In the genomic region with DNA sequence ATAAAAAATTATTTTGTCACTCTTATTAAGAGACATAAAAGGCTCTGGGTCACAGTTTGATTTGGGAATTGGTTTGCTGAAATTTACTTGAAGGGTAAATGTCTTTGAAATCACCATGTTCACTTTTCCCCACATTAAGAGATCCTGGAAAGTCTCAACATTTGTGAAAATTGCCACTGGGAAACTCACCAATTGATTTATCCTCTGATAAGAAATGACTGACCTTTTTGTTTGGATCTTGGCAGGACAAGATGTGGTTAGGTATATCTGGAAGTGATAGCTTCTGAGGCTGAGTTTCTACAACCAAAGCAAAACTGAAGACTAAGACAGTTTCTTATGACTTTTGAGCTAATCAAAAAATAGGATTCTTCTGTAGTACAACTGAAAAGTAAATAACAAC, we compare ENCODE assay signal across 25 cellular contexts.
"Had no signal": no experiment of that assay in that cellular context is flagged by ENCODE, and none has a peak within 500 bp of the region (broad histone marks: within the 10 kb centered on the region; RNA-seq: fewer than 3 reads in every experiment).

No MANE protein-coding gene starts in this region.

- H3K36me3 ChIP-seq: brain microvascular endothelial cell, MG63, SJSA1 had no signal

- ATAC-seq: activated CD8-positive, alpha-beta T cell treated with anti-CD3 and anti-CD28 coated beads, Interleukin-2, amount 10 ng/mL, durations not matched to agents 7 days and 5 days had no signal

- H3K4me2 ChIP-seq: PC-9 had no signal

- H3K27me3 ChIP-seq: brain microvascular endothelial cell, MG63 had no signal

- H3K9me3 ChIP-seq: MG63, SJSA1 had no signal

- H3K4me3 ChIP-seq: MG63, PC-9, SJSA1 had no signal

- DNase-seq: activated CD4-positive, alpha-beta T cell treated with anti-CD3 and anti-CD28 coated beads, Interleukin-2, amount 10 ng/mL, durations not matched to agents 24 days and 14 days; activated CD4-positive, alpha-beta T cell treated with anti-CD3 and anti-CD28 coated beads, Interleukin-2, amount 50 U/mL, for 4 hours; activated CD8-positive, alpha-beta T cell treated with anti-CD3 and anti-CD28 coated beads, Interleukin-2, amount 10 ng/mL, durations not matched to agents 7 days and 5 days; activated gamma-delta T cell; activated naive CD4-positive, alpha-beta T cell treated with Interleukin-2 at 50 U/mL for 16 hours; activated naive CD8-positive, alpha-beta T cell treated with anti-CD3 and anti-CD28 coated beads, Interleukin-2, amount 10 ng/mL, durations not matched to agents 7 days and 5 days; activated T-cell treated with anti-CD3 and anti-CD28 coated beads, Interleukin-2, amount 50 U/mL, for 24 hours; brain microvascular endothelial cell; central memory CD4-positive, alpha-beta T cell; Karpas-422; KBM-7; MG63; NCI-H1048; NCI-H1436; NCI-H1694; NCI-H1930; NCI-H2081 treated with DMSO at 0.1 percent for 48 hours; NCI-H510A; NCI-H526; NCI-H748 treated with DMSO at 0.1 percent for 48 hours; NK-92 treated with Interleukin-12 subunit alpha and Interleukin-12 subunit beta, amount 100 ng/mL, for 24 hours; PC-9; SHP77 treated with DMSO at 0.1 percent for 48 hours; T1000 had no signal

- H2AFZ ChIP-seq: PC-9 had no signal

- H3K27ac ChIP-seq: brain microvascular endothelial cell, PC-9, SJSA1 had no signal
